12 cellular contexts compared by ENCODE assay signal in the genomic region with DNA sequence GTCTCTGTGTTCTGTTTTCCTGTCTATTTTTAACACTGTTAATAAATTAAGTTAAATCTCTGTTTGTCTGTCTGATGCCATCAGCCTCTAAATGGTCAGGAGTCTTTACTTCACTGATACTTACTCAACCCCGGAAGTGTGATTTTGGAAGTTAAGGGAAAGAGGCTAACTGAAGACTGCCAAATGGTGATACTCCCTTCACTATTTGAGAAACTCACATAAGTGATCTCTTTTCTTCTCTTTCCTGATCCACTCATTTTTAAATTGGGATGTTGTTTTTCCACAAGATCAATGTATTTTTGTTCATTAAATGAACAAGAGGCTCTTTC. TPM values are rescaled to one million over a fixed set of nuclear protein-coding genes. Genes with fewer than 3 reads are reported as not detected.
DNase-seq lines count a peak whose midpoint lies in the region; ATAC-seq and TF ChIP-seq lines count a peak whose summit lies in the region.
"Had no signal": no experiment of that assay in that cellular context is flagged by ENCODE, and none has a peak within 500 bp of the region (broad histone marks: within the 10 kb centered on the region; RNA-seq: fewer than 3 reads in every experiment).

No MANE protein-coding gene starts in this region.

- POLR2A ChIA-PET in activated CD8-positive, alpha-beta T cell treated with anti-CD3 and anti-CD28 coated beads, Interleukin-2, amount 10 ng/mL, durations not matched to agents 7 days and 5 days (lab: Charles Lee), result no interaction called here

- peaks cover 15% of the 10 kb centered on the region for H3K36me3 Mint-ChIP-seq in activated CD8-positive, alpha-beta T cell treated with anti-CD3 and anti-CD28 coated beads, Interleukin-2, amount 10 ng/mL, durations not matched to agents 7 days and 5 days (ENCODE audit: low read depth)

- no peak for TF ChIP-seq CTCF in spleen (IDR thresholded peaks at IDR 0.05 in 8 of 11, conservative IDR thresholded peaks at IDR 0.05 in 3 of 11)

- H3K4me3 Mint-ChIP-seq in activated CD8-positive, alpha-beta T cell treated with anti-CD3 and anti-CD28 coated beads, Interleukin-2, amount 10 ng/mL, durations not matched to agents 7 days and 5 days, result peak overlapping the region; percentile 53

- H3K9me3 Mint-ChIP-seq in activated CD8-positive, alpha-beta T cell treated with anti-CD3 and anti-CD28 coated beads, Interleukin-2, amount 10 ng/mL, durations not matched to agents 7 days and 5 days (ENCODE audit: insufficient read depth), result no peaks in the 10 kb centered on the region

- no peak for TF ChIP-seq POLR2A in spleen (IDR thresholded peaks at IDR 0.05)

- no peak for DNase-seq in activated CD8-positive, alpha-beta T cell treated with anti-CD3 and anti-CD28 coated beads, Interleukin-2, amount 10 ng/mL, durations not matched to agents 7 days and 5 days
- no peak for DNase-seq in right cardiac atrium
- DNase-seq in spleen, result no peak
- no peak for DNase-seq in globus pallidus (ENCODE audit: low spot score)
- no peak for DNase-seq in A172 (ENCODE audit: low spot score)
- no peak for DNase-seq in HAP-1 (ENCODE audit: low spot score in 2 of 2)
- DNase-seq: DMS153, occipital lobe had no signal

- no peaks in the 10 kb centered on the region for H3K27me3 Mint-ChIP-seq in activated CD8-positive, alpha-beta T cell treated with anti-CD3 and anti-CD28 coated beads, Interleukin-2, amount 10 ng/mL, durations not matched to agents 7 days and 5 days (ENCODE audit: low read depth)

- no peaks in the 10 kb centered on the region for H3K27me3 ChIP-seq in right cardiac atrium (ENCODE audit: control insufficient read depth, insufficient read depth)
- no peaks in the 10 kb centered on the region for H3K27me3 ChIP-seq in spleen (replicated peaks in 1 of 7)
- no peaks in the 10 kb centered on the region for H3K27me3 ChIP-seq in HAP-1 (ENCODE audit: low read depth)

- WGBS in right cardiac atrium, result 33% methylated on average over 1 of the region's 1 CpG
- 34 to 74% (median 44%) methylated on average over 1 of the region's 1 CpG for WGBS in spleen, 5 donors

- in situ Hi-C loops in HAP-1 (cut with MboI; ENCODE audit: low sequenced_read_pairs), result no loop called here

- peak; percentile 18 for ATAC-seq in GM21447 (IDR thresholded peaks at IDR 0.05; ENCODE audit: unreplicated experiment)
- no peak for ATAC-seq in activated CD8-positive, alpha-beta T cell treated with anti-CD3 and anti-CD28 coated beads, Interleukin-2, amount 10 ng/mL, durations not matched to agents 7 days and 5 days
- ATAC-seq in right cardiac atrium, result peak; percentile 52 to 72
- no peak for ATAC-seq in GM19351 (IDR thresholded peaks at IDR 0.05; ENCODE audit: unreplicated experiment)

- no peak overlapping the region for H3K27ac ChIP-seq in right cardiac atrium (ENCODE audit: low read length)
- peak overlapping the region; percentile 32 to 83 (median 72) for H3K27ac ChIP-seq in spleen

- CTCF ChIA-PET in activated CD8-positive, alpha-beta T cell treated with anti-CD3 and anti-CD28 coated beads, Interleukin-2, amount 10 ng/mL, durations not matched to agents 7 days and 5 days (lab: Charles Lee), result interaction anchor here (0.8 to 1.0 kb wide), 3 partner anchors 9 to 69 kb away, joined by 3 to 7 read pairs (median 3); partner anchors contain the start of gene CASP4

- H3K4me1 ChIP-seq in right cardiac atrium (ENCODE audit: control insufficient read depth, insufficient read depth, low read length), result no peaks in the 10 kb centered on the region
- peaks cover 0 to 33% (median 17%) of the 10 kb centered on the region in 6 donors for H3K4me1 ChIP-seq in spleen
- no peaks in the 10 kb centered on the region for H3K4me1 ChIP-seq in HAP-1

- H3K9me3 ChIP-seq in right cardiac atrium (ENCODE audit: control insufficient read depth, low read length) (no peaks in the 10 kb centered on the region), spleen (no peaks in the 10 kb centered on the region), HAP-1 (no peaks in the 10 kb centered on the region)

- intact Hi-C loops in right cardiac atrium (cut with DNase I), result no loop called here
- intact Hi-C loops in spleen (cut with DNase I; ENCODE audit: low total_unique reads), result no loop called here

- H3K27ac Mint-ChIP-seq in activated CD8-positive, alpha-beta T cell treated with anti-CD3 and anti-CD28 coated beads, Interleukin-2, amount 10 ng/mL, durations not matched to agents 7 days and 5 days, result peak overlapping the region; percentile 82

- peak overlapping the region; percentile 63 for H3K4me3 ChIP-seq in right cardiac atrium (ENCODE audit: low read length)
- peak overlapping the region in 2 of 8 donors; percentile 30 to 34 for H3K4me3 ChIP-seq in spleen
- H3K4me3 ChIP-seq in HAP-1, result no peak overlapping the region

- H3K36me3 ChIP-seq in spleen, result peaks cover 0 to 6% (median 0%) of the 10 kb centered on the region in 6 donors
- H3K36me3 ChIP-seq in HAP-1 (replicated peaks), result no peaks in the 10 kb centered on the region

- H3K4me1 Mint-ChIP-seq in activated CD8-positive, alpha-beta T cell treated with anti-CD3 and anti-CD28 coated beads, Interleukin-2, amount 10 ng/mL, durations not matched to agents 7 days and 5 days (ENCODE audit: low read depth), result peaks cover 29% of the 10 kb centered on the region

RNA-seq across cellular contexts. Expression of gene CASP12, which starts 0.4 kb away (rescaled TPM):
- not detected for total RNA-seq in activated CD8-positive, alpha-beta T cell treated with anti-CD3 and anti-CD28 coated beads, Interleukin-2, amount 10 ng/mL, durations not matched to agents 7 days and 5 days
- total RNA-seq in right cardiac atrium (under 1 TPM in 3 of 4 donors, not detected in 1; 0.25 to 0.45 (median 0.26) TPM), spleen (under 1 TPM in 3 of 7 donors, not detected in 4; 0.32 to 0.50 (median 0.46) TPM)
- polyA plus RNA-seq in right cardiac atrium (0.23 TPM), spleen (under 1 TPM; 0.14 to 0.54 (median 0.20) TPM)
- not detected in 2 replicates for total RNA-seq in A172 (2014; rRNA removed; shearing (Covaris generic))
- total RNA-seq: activated CD8-positive, alpha-beta memory T cell treated with anti-CD3 and anti-CD28 coated beads for 36 hours; HT1080; occipital lobe had no signal

Comparison
In these comparisons a context has a peak if more than half of its experiments do, and no peak if none do; other contexts are left out.
1. ATAC-seq: peak in GM21447 (single experiment) and right cardiac atrium (2 of 2); none in activated CD8-positive, alpha-beta T cell treated with anti-CD3 and anti-CD28 coated beads, Interleukin-2, amount 10 ng/mL, durations not matched to agents 7 days and 5 days (single experiment) and GM19351 (single experiment).